Comparison of ENCODE assay signal across 1 cellular context in the genomic region with DNA sequence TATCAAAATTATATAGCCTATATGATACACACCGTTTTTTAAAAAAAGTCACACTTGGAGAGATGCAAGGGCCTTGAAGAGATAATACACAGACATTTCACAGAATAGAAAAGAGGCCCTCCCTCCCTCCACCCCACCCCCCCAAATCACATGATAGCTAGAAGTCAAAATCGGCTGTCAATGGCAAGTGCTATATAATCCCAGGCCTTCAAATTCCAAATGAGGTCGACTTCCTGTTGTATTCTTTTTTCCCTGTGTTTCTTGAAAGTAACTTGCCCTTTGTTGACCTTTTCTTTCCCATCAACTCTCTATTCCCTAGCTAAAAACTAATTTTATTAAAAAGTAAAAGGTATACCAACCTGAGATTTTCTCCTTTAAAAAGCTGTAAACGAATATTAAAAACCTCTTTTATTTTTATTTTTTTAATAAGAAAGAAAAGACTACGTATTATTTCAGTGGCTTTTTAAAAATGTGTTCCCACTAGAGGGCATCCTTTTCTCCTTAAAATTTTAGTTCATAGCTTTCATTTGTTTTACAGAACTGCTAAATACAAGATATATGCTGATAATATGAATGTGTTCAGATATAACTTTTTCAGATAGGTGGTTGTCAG.
TF ChIP-seq lines count a peak whose summit lies in the region.

No MANE protein-coding gene starts in this region.

TF ChIP-seq in HepG2, 621 proteins besides CTCF, POLR2A, EP300 and RAD21 (continued from another document):
- no peak for TF ChIP-seq NFAT5 (CRISPR knock-in tag; IDR thresholded peaks at IDR 0.05)
